12 cellular contexts compared by ENCODE assay signal in the genomic region with DNA sequence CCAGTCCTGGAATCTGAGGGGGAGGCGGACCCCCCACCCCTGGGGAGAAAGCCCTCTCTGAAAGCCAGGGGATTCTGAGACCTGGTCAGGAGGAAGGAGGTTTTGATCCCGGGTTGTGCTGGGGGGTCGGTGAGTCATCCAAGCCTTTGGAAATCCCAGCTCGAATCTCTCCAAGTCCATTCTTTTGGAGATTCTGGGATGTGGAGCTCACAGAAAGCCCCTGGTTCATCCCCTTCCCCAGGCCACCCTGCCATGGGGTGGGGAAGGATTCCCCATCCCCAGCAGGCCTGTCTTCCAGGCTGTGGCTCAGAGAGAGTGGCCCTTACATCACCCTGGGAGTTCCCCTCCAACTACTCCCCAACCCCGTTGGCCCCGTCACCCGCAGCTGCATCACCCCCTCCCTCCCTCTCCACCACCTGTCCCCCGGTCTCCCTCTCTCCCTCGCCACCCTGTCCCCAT. TPM values are rescaled to one million over a fixed set of nuclear protein-coding genes. Genes with fewer than 3 reads are reported as not detected.
DNase-seq lines count a peak whose midpoint lies in the region; ATAC-seq and TF ChIP-seq lines count a peak whose summit lies in the region.
"Had no signal": no experiment of that assay in that cellular context is flagged by ENCODE, and none has a peak within 500 bp of the region (broad histone marks: within the 10 kb centered on the region; RNA-seq: fewer than 3 reads in every experiment).

No MANE protein-coding gene starts in this region.

- H3K27me3 Mint-ChIP-seq in mesothelial cell of epicardium (ENCODE audit: low read depth): peaks cover 12% of the 10 kb centered on the region

- no peaks in the 10 kb centered on the region for H4K20me1 ChIP-seq in HCT116 (ENCODE audit: insufficient read depth)
- H4K20me1 ChIP-seq in PC-3 (ENCODE audit: low read length): no peaks in the 10 kb centered on the region

- no peaks in the 10 kb centered on the region for H3K9me3 ChIP-seq in HCT116 (ENCODE audit: control insufficient read depth in 1 of 2, insufficient read depth in 1 of 2, low read depth in 1 of 2, low read length in 2 of 2)
- H3K9me3 ChIP-seq in PC-3 (ENCODE audit: low read length): no peaks in the 10 kb centered on the region
- H3K9me3 ChIP-seq: thoracic aorta had no signal

- no peaks in the 10 kb centered on the region for H3K27me3 ChIP-seq in HCT116 (ENCODE audit: insufficient read depth, low read length)
- peaks cover 7% of the 10 kb centered on the region; the same call in 1 of the 2 replicates for H3K27me3 ChIP-seq in PC-3 (ENCODE audit: low read length)

- RAD21 ChIA-PET in HCT116 (lab: Charles Lee; ENCODE audit: low non-redundant PET in 1 of 2, low total read pairs in 2 of 2, uncharacterized antibody in 2 of 2, unreplicated experiment in 2 of 2): no interaction called here

- H3K27ac ChIP-seq in HCT116 (ENCODE audit: low read depth, low read length) (peak overlapping the region; percentile 71), PC-3 (ENCODE audit: low read length) (no peak overlapping the region)
- H3K27ac ChIP-seq: thoracic aorta had no signal

- no peaks in the 10 kb centered on the region for H3K36me3 Mint-ChIP-seq in mesothelial cell of epicardium

- intact Hi-C loops in HCT116 (cut with micrococcal nuclease) (loop anchor here (1.0 kb wide), 1 partner anchor 33 kb away; no protein-coding TSS in a partner anchor), PC-3 (cut with micrococcal nuclease) (loop anchor here (5.0 kb wide), 1 partner anchor 34 kb away; no protein-coding TSS in a partner anchor)

- H2AFZ ChIP-seq in HCT116 (ENCODE audit: low read depth, low read length, poor library complexity, severe bottlenecking) (no peak overlapping the region), PC-3 (ENCODE audit: low read length) (no peak overlapping the region)

- no peaks in the 10 kb centered on the region for H3F3A ChIP-seq in PC-3 (ENCODE audit: low read length, unreplicated experiment)

- ATAC-seq in HCT116 (no peak), PC-3 (no peak)

- H3K79me2 ChIP-seq in HCT116 (ENCODE audit: insufficient read depth, low read length) (no peaks in the 10 kb centered on the region), PC-3 (ENCODE audit: low read length) (no peaks in the 10 kb centered on the region)

- peak overlapping the region; percentile 70 for H3K4me2 ChIP-seq in HCT116 (ENCODE audit: low read length)
- H3K4me2 ChIP-seq in PC-3 (ENCODE audit: low read length): no peak overlapping the region

- peaks cover 31% of the 10 kb centered on the region for H3K4me1 Mint-ChIP-seq in mesothelial cell of epicardium

- CTCF ChIA-PET in GM10248 (lab: Yijun Ruan, JAX) (interaction anchor here (0.9 to 1.0 kb wide), 3 partner anchors 32 to 413 kb away, joined by 3 to 5 read pairs (median 4); no protein-coding TSS in a partner anchor), HCT116 (lab: Charles Lee) (no interaction called here), PC-3 (lab: Charles Lee) (no interaction called here)

- H3K4me1 ChIP-seq in HCT116 (ENCODE audit: control insufficient read depth in 1 of 2, insufficient read depth in 2 of 2, low read length in 2 of 2) (peaks cover 54 to 72% of the 10 kb centered on the region in 2 experiments), PC-3 (ENCODE audit: insufficient read depth, low read length) (peaks cover 33% of the 10 kb centered on the region)

- no peaks in the 10 kb centered on the region for H3K36me3 ChIP-seq in HCT116 (ENCODE audit: control insufficient read depth in 1 of 2, insufficient read depth in 2 of 2, low read length in 2 of 2)
- no peaks in the 10 kb centered on the region for H3K36me3 ChIP-seq in PC-3 (ENCODE audit: low read depth, low read length)
- H3K36me3 ChIP-seq: thoracic aorta had no signal

- POLR2A ChIA-PET in GM10248 (lab: Yijun Ruan, JAX): no interaction called here
- POLR2A ChIA-PET in HCT116 (lab: Charles Lee): no interaction called here
- POLR2A ChIA-PET in PC-3 (lab: Charles Lee; ENCODE audit: unreplicated experiment): no interaction called here

- BruUV-seq in HCT116 (replicated peaks; lab: Mats Ljungman, UMichigan) (no TSS peak), PC-3 (replicated peaks; lab: Mats Ljungman, UMichigan) (no TSS peak)

- TF ChIP-seq CTCF in GM10248 (IDR thresholded peaks at IDR 0.05; ENCODE audit: control extremely low read depth, extremely low read depth, low read depth, missing control alignments) (no peak), HCT116 (IDR thresholded peaks at IDR 0.05 in 2 of 3, conservative IDR thresholded peaks at IDR 0.05 in 1 of 3; ENCODE audit: borderline replicate concordance in 1 of 3, insufficient read depth in 1 of 3, low read depth in 2 of 3, low read length in 2 of 3) (no peak), mesothelial cell of epicardium (IDR thresholded peaks at IDR 0.05; ENCODE audit: unreplicated experiment) (no peak), PC-3 (conservative IDR thresholded peaks at IDR 0.05; ENCODE audit: low read depth, low read length) (no peak)

- peak overlapping the region; percentile 30 for H3K27ac Mint-ChIP-seq in mesothelial cell of epicardium

- H3K4me3 Mint-ChIP-seq in mesothelial cell of epicardium: no peak overlapping the region
- H3K4me3 Mint-ChIP-seq: dendritic cell treated with granulocyte-macrophage colony-stimulating factor and Interleukin-4, amounts not matched to agents 40 ng/mL and 50 ng/mL, for 4 days; neural crest cell had no signal

- H3K9ac ChIP-seq in HCT116 (ENCODE audit: low read length) (peak overlapping the region; percentile 49), PC-3 (ENCODE audit: low read length) (no peak overlapping the region)

- TF ChIP-seq POLR2A in HCT116 (IDR thresholded peaks at IDR 0.05; ENCODE audit: borderline replicate concordance, extremely low read depth, insufficient read depth, insufficient read length): no peak

- H3K9me3 Mint-ChIP-seq in mesothelial cell of epicardium: no peaks in the 10 kb centered on the region
- H3K9me3 Mint-ChIP-seq: dendritic cell treated with granulocyte-macrophage colony-stimulating factor and Interleukin-4, amounts not matched to agents 40 ng/mL and 50 ng/mL, for 4 days; neural crest cell had no signal

- DNase-seq in GM10248 (ENCODE audit: extremely low spot score) (peak; percentile 84), HCT116 (ENCODE audit: low read depth, low spot score) (no peak), RPMI7951 (ENCODE audit: low read depth) (peak; percentile 73), mesothelial cell of epicardium (ENCODE audit: low spot score in 2 of 2, unreplicated experiment in 2 of 2) (no peak), NCI-H2227 (lab: John Stamatoyannopoulos, UW; ENCODE audit: unreplicated experiment) (no peak), OCI-M1 (lab: John Stamatoyannopoulos, UW) (no peak), mesenteric fat pad (ENCODE audit: low spot score) (no peak), PC-3 (no peak)

- peak overlapping the region in 1 of 2 experiments; percentile 20; a peak in 1 of 4 replicates for H3K4me3 ChIP-seq in HCT116 (replicated peaks in 1 of 2; ENCODE audit: low read depth in 1 of 2, low read length in 2 of 2)
- H3K4me3 ChIP-seq in PC-3 (ENCODE audit: low read length): no peak overlapping the region
- H3K4me3 ChIP-seq: thoracic aorta had no signal

- TF ChIP-seq RAD21 in HCT116 (IDR thresholded peaks at IDR 0.05; ENCODE audit: low read depth): no peak

- H3K9me2 ChIP-seq in HCT116 (ENCODE audit: insufficient read depth) (no peaks in the 10 kb centered on the region), PC-3 (replicated peaks; ENCODE audit: low read length) (no peaks in the 10 kb centered on the region)

TF ChIP-seq in HCT116, 20 proteins besides CTCF, POLR2A, EP300 and RAD21:
- TF ChIP-seq, protein P1, sequence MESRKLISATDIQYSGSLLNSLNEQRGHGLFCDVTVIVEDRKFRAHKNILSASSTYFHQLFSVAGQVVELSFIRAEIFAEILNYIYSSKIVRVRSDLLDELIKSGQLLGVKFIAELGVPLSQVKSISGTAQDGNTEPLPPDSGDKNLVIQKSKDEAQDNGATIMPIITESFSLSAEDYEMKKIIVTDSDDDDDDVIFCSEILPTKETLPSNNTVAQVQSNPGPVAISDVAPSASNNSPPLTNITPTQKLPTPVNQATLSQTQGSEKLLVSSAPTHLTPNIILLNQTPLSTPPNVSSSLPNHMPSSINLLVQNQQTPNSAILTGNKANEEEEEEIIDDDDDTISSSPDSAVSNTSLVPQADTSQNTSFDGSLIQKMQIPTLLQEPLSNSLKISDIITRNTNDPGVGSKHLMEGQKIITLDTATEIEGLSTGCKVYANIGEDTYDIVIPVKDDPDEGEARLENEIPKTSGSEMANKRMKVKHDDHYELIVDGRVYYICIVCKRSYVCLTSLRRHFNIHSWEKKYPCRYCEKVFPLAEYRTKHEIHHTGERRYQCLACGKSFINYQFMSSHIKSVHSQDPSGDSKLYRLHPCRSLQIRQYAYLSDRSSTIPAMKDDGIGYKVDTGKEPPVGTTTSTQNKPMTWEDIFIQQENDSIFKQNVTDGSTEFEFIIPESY (IDR thresholded peaks at IDR 0.05; ENCODE audit: extremely low read depth, insufficient replicate concordance, low read length): no peak

RNA-seq across cellular contexts. Expression of gene EXOC3L4, which starts 14.3 kb away (rescaled TPM):
- total RNA-seq in HCT116 (2021; ENCODE audit: unreplicated experiment): not detected
- 0.15 and 0.34 TPM in 2 replicates for polyA plus RNA-seq in HCT116 (2012)
- total RNA-seq in RPMI7951 (2014; rRNA removed; shearing (Covaris generic)): not detected in 2 replicates
- 0.18 TPM in 1 of 3 replicates, not detected in the others for total RNA-seq in mesothelial cell of epicardium
- 2.0 TPM for total RNA-seq in mesenteric fat pad
- 1.4 and 2.0 TPM in 2 replicates for total RNA-seq in PC-3 (2014; rRNA removed)
- total RNA-seq: neural crest cell; T-helper 2 cell treated with Interferon-gamma antibody and Interleukin-4, amounts not matched to agents 100 ng/mL and 5 ng/mL, for 36 hours; thoracic aorta had no signal

RNA-seq across cellular contexts. Expression of gene TNFAIP2, which starts 14.5 kb away (rescaled TPM):
- total RNA-seq in HCT116 (2021; ENCODE audit: unreplicated experiment) (74.8 TPM), mesothelial cell of epicardium (101 to 119 TPM (median 108 TPM) in 3 replicates), mesenteric fat pad (211 TPM), PC-3 (2014; rRNA removed) (80.7 and 87.3 TPM in 2 replicates)
- polyA plus RNA-seq in HCT116 (2012): 49.6 and 52.9 TPM in 2 replicates
- 20.5 and 32.0 TPM in 2 replicates for total RNA-seq in RPMI7951 (2014; rRNA removed; shearing (Covaris generic))

RNA-seq across cellular contexts. Expression of gene LBHD2, which starts 24.8 kb away (rescaled TPM):
- total RNA-seq in HCT116 (2021; ENCODE audit: unreplicated experiment) (not detected), mesothelial cell of epicardium (not detected in 3 replicates), mesenteric fat pad (3.1 TPM), PC-3 (2014; rRNA removed) (not detected in 2 replicates)
- not detected in 2 replicates for polyA plus RNA-seq in HCT116 (2012)
- total RNA-seq in RPMI7951 (2014; rRNA removed; shearing (Covaris generic)): not detected in 2 replicates
- total RNA-seq: neural crest cell; T-helper 2 cell treated with Interferon-gamma antibody and Interleukin-4, amounts not matched to agents 100 ng/mL and 5 ng/mL, for 36 hours; thoracic aorta had no signal

RNA-seq across cellular contexts. Expression of gene CDC42BPB, which starts 51.4 kb away (rescaled TPM):
- total RNA-seq in HCT116 (2021; ENCODE audit: unreplicated experiment) (85.6 TPM), mesothelial cell of epicardium (92.9 to 103 TPM (median 99.4 TPM) in 3 replicates), mesenteric fat pad (99.6 TPM), PC-3 (2014; rRNA removed) (73.0 and 89.2 TPM in 2 replicates)
- polyA plus RNA-seq in HCT116 (2012): 81.0 and 89.0 TPM in 2 replicates
- total RNA-seq in RPMI7951 (2014; rRNA removed; shearing (Covaris generic)): 22.0 and 23.8 TPM in 2 replicates

Comparison
In these comparisons a context has a peak if more than half of its experiments do, and no peak if none do; other contexts are left out.
1. DNase-seq: peak in GM10248 (single experiment) and RPMI7951 (single experiment); none in HCT116 (single experiment), mesothelial cell of epicardium (0 of 2), NCI-H2227 (single experiment), OCI-M1 (single experiment), mesenteric fat pad (single experiment) and PC-3 (single experiment).